Comparison of ENCODE assay signal across 35 cellular contexts in the genomic region with DNA sequence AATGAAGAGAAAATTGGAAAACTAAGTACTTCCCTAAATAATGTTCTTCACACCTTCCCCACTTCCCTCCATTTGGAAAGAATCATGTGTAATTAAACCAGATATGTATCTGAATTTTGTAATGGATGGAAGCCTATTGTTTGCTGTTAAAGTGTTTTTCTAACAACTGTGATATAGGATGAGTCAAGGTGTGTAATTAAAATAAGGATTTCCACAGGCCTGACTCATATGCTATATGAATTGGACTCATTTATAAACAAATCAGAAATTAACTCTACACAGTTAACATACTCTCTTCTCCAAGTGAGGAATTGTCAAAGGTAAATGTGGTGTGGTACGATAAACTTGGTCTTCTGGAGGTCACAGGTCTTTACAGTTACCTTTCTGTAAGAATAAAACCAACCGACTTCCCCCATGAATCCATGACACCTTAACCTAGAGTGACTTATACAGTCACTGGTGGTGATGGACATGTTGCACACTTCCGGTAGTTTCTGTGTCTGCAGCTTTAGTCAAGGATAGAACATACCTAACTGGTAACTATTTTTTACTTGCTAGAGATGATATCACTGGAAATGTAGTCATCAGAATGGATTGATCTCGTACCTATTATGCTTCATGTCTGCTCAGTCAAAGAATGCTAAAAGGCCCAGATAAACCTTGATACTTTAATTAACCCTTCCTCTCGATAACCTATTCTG. TPM values are rescaled to one million over a fixed set of nuclear protein-coding genes. Genes with fewer than 3 reads are reported as not detected.
"Had no signal": no experiment of that assay in that cellular context is flagged by ENCODE, and none has a peak within 500 bp of the region (broad histone marks: within the 10 kb centered on the region; RNA-seq: fewer than 3 reads in every experiment).

No MANE protein-coding gene starts in this region.

- H3K36me3 ChIP-seq: ascending aorta, Peyer's patch, SJCRH30, WERI-Rb-1 had no signal

- ATAC-seq: activated CD8-positive, alpha-beta T cell treated with anti-CD3 and anti-CD28 coated beads for 36 hours; K562; PC-3 had no signal

- H3K27me3 ChIP-seq: ascending aorta, Peyer's patch, SJCRH30 had no signal

- DNase-seq: activated CD4-positive, alpha-beta T cell treated with anti-CD3 and anti-CD28 coated beads for 1 hour; activated CD4-positive, alpha-beta T cell treated with anti-CD3 and anti-CD28 coated beads, Interleukin-2, amount 10 ng/mL, durations not matched to agents 24 days and 14 days; activated CD4-positive, alpha-beta T cell treated with anti-CD3 and anti-CD28 coated beads, Interleukin-2, amount 50 U/mL, for 4 hours; activated CD4-positive, CD25-positive, alpha-beta regulatory T cell; activated CD8-positive, alpha-beta T cell treated with anti-CD3 and anti-CD28 coated beads for 36 hours; activated gamma-delta T cell; activated naive CD4-positive, alpha-beta T cell treated with Interleukin-2 at 50 U/mL for 16 hours; activated naive CD8-positive, alpha-beta T cell treated with anti-CD3 and anti-CD28 coated beads, Interleukin-2, amount 10 ng/mL, durations not matched to agents 7 days and 5 days; activated T-cell treated with anti-CD3 and anti-CD28 coated beads, Interleukin-2, amount 50 U/mL, for 1 hour; amygdala; caudate nucleus; cerebellar nuclear complex; NCI-H1105; NCI-H1436; NCI-H1694; NCI-H1930; NCI-H2081 treated with DMSO at 0.1 percent for 48 hours; NCI-H345; NCI-H524 treated with DMSO at 0.1 percent for 48 hours; NK-92 treated with Interleukin-12 subunit alpha and Interleukin-12 subunit beta, amount 100 ng/mL, for 24 hours; PC-3; Peyer's patch; SHP77; SJCRH30; T1000; WERI-Rb-1 had no signal

- H3K4me1 ChIP-seq: ascending aorta, Peyer's patch, SJCRH30 had no signal

- H3K9me3 ChIP-seq: ascending aorta, Peyer's patch, SJCRH30 had no signal

- FAIRE-seq: K562 had no signal

- H3K27ac ChIP-seq: ascending aorta, Peyer's patch, SJCRH30, SK-N-MC, WERI-Rb-1 had no signal

- H3K4me3 ChIP-seq: ascending aorta, K562, Peyer's patch, SJCRH30, SK-N-MC had no signal

RNA-seq across cellular contexts. Expression of gene PNLIPRP3, which starts 12.8 kb away (rescaled TPM):
- total RNA-seq: activated CD4-positive, alpha-beta T cell treated with anti-CD3 and anti-CD28 coated beads, Interleukin-2, amount 10 ng/mL, durations not matched to agents 24 days and 14 days; activated CD8-positive, alpha-beta memory T cell treated with anti-CD3 and anti-CD28 coated beads for 36 hours; activated CD8-positive, alpha-beta T cell treated with anti-CD3 and anti-CD28 coated beads for 36 hours; activated naive CD8-positive, alpha-beta T cell treated with anti-CD3 and anti-CD28 coated beads, Interleukin-2, amount 10 ng/mL, durations not matched to agents 7 days and 5 days; activated T-helper 2 cell treated with anti-CD3 and anti-CD28 coated beads, Interferon-gamma antibody, Interleukin-2, Interleukin-4, amounts not matched to agents 10 μg/mL and 5 μg/mL and 100 μg/mL, durations not matched to agents 14 hours and 24 hours and 36 hours; ascending aorta; K562; M059J; NCI-H460; PC-3; SJCRH30; T-helper 1 cell treated with Interleukin-12 subunit alpha and Interleukin-12 subunit beta and Interleukin-4 antibody, amounts not matched to agents 30 ng/mL and 1 ng/mL, for 36 hours; T-helper 2 cell treated with Interferon-gamma antibody and Interleukin-4, amounts not matched to agents 100 ng/mL and 5 ng/mL, for 36 hours had no signal
- polyA plus RNA-seq: K562 had no signal
